ENCODE assay signal across 17 cellular contexts in the genomic region with DNA sequence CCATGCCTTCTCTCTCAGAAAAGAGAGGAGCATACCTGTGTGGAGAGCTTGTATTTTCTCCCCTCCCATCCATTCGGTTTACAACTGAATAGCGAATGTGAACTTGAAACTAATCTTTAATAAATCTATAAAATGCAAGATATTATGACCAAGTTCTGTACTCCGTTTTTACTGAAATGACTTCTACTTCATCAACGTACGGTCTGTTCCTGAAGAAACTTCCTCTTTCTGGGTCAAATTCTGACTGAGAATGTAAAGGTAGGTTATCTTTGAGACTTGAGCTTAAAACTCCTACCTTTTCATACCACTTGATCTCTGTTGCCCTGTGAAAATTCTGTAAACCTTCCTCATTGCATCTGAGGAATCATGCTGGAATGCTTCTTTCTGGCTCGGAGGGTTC. TPM values are rescaled to one million over a fixed set of nuclear protein-coding genes. Genes with fewer than 3 reads are reported as not detected.
DNase-seq lines count a peak whose midpoint lies in the region; ATAC-seq, FAIRE-seq and TF ChIP-seq lines count a peak whose summit lies in the region.
"Had no signal": no experiment of that assay in that cellular context is flagged by ENCODE, and none has a peak within 500 bp of the region (broad histone marks: within the 10 kb centered on the region; RNA-seq: fewer than 3 reads in every experiment).

No MANE protein-coding gene starts in this region.

- no peak for TF ChIP-seq POLR2A in GM18505 (IDR thresholded peaks at IDR 0.05; ENCODE audit: borderline replicate concordance, extremely low read depth, insufficient read depth, insufficient read length)
- TF ChIP-seq POLR2A in GM12878 (IDR thresholded peaks at IDR 0.05; ENCODE audit: low read depth, low read length): no peak

- POLR2A ChIA-PET in GM12878 (lab: Charles Lee): no interaction called here

- H3K4me3 ChIP-seq in GM12878: no peak overlapping the region; the same call in 1 of the 2 replicates
- no peak overlapping the region for H3K4me3 ChIP-seq in MG63
- no peak overlapping the region for H3K4me3 ChIP-seq in heart right ventricle
- H3K4me3 ChIP-seq: K562, skin epidermis had no signal

- no peaks in the 10 kb centered on the region for H3K27me3 Mint-ChIP-seq in stimulated activated naive CD8-positive, alpha-beta T cell treated with anti-CD3 and anti-CD28 coated beads, Interleukin-15, amount 100 ng/mL, for 72 hours
- H3K27me3 Mint-ChIP-seq: activated naive CD8-positive, alpha-beta T cell treated with anti-CD3 and anti-CD28 coated beads, Interleukin-2, amount 50 U/mL, for 24 hours had no signal

- CTCF ChIA-PET in GM12878 (lab: Yijun Ruan, JAX): interaction anchor here (0.7 to 2.0 kb wide), 6 partner anchors 10 to 69 kb away, joined by 3 to 5 read pairs (median 3); no protein-coding TSS in a partner anchor

- peak overlapping the region; percentile 70 for H3K4me2 ChIP-seq in GM12878 (ENCODE audit: control insufficient read depth, insufficient read depth)

- H3K4me1 ChIP-seq in GM12878 (ENCODE audit: control insufficient read depth, insufficient read depth, low read length): peaks cover 13% of the 10 kb centered on the region
- H3K4me1 ChIP-seq in heart right ventricle: peaks cover 0 to 47% (median 29%) of the 10 kb centered on the region in 9 donors

- H3K4me1 Mint-ChIP-seq in stimulated activated naive CD8-positive, alpha-beta T cell treated with anti-CD3 and anti-CD28 coated beads, Interleukin-15, amount 100 ng/mL, for 72 hours: peaks cover 9% of the 10 kb centered on the region

- TF ChIP-seq CTCF in GM12878 (IDR thresholded peaks at IDR 0.05 in 2 of 3, conservative IDR thresholded peaks at IDR 0.05 in 1 of 3; ENCODE audit: control insufficient read depth in 2 of 3, extremely low read depth in 1 of 3, insufficient read depth in 1 of 3, low read depth in 3 of 3, low read length in 3 of 3) (no peak), heart right ventricle (IDR thresholded peaks at IDR 0.05) (no peak)

- no TSS peak for BruUV-seq in GM12878 (replicated peaks; lab: Mats Ljungman, UMichigan)

- 0 out of 4 replicates have a peak, but pooled peaks of 1 of the 2 experiments have one; percentile 19 for TF ChIP-seq EP300 in GM12878 (IDR thresholded peaks at IDR 0.05; ENCODE audit: borderline replicate concordance in 1 of 2, control insufficient read depth in 1 of 2, low read depth in 2 of 2, low read length in 2 of 2)

- no peak for FAIRE-seq in GM12878 (lab: Jason Lieb, UNC)

- no peaks in the 10 kb centered on the region for H3K9me3 Mint-ChIP-seq in stimulated activated naive CD8-positive, alpha-beta T cell treated with anti-CD3 and anti-CD28 coated beads, Interleukin-15, amount 100 ng/mL, for 72 hours
- H3K9me3 Mint-ChIP-seq: activated naive CD8-positive, alpha-beta T cell treated with anti-CD3 and anti-CD28 coated beads, Interleukin-2, amount 50 U/mL, for 24 hours; neural crest cell had no signal

- H3K36me3 ChIP-seq in GM12878 (ENCODE audit: control insufficient read depth in 2 of 2, insufficient read depth in 2 of 2, low read length in 1 of 2): no peaks in the 10 kb centered on the region; a peak in 1 of 4 replicates
- H3K36me3 ChIP-seq in MG63: peaks cover 11% of the 10 kb centered on the region
- peaks cover 0 to 24% (median 6%) of the 10 kb centered on the region in 9 donors for H3K36me3 ChIP-seq in heart right ventricle

- intact Hi-C loops in GM12878 (cut with micrococcal nuclease; ENCODE audit: unreplicated experiment): loop anchor here (10.0 kb wide), 1 partner anchor 397 kb away; no protein-coding TSS in a partner anchor
- intact Hi-C loops in heart right ventricle (cut with DNase I): loop anchor here in 3 of 10 donors (10.0 kb wide), 2 partner anchors 53 to 97 kb away; partner anchors contain the start of gene TMEM245 (in 2 of the 3)

- H3K27ac Mint-ChIP-seq in stimulated activated naive CD8-positive, alpha-beta T cell treated with anti-CD3 and anti-CD28 coated beads, Interleukin-15, amount 100 ng/mL, for 72 hours: peak overlapping the region in 1 of 2 donors; percentile 90
- H3K27ac Mint-ChIP-seq: activated naive CD8-positive, alpha-beta T cell treated with anti-CD3 and anti-CD28 coated beads, Interleukin-2, amount 50 U/mL, for 24 hours had no signal

- H3K27me3 ChIP-seq in GM12878 (replicated peaks in 1 of 2; ENCODE audit: control insufficient read depth in 2 of 2, insufficient read depth in 2 of 2, low read length in 1 of 2) (no peaks in the 10 kb centered on the region), MG63 (no peaks in the 10 kb centered on the region), heart right ventricle (no peaks in the 10 kb centered on the region)

- DNase-seq in GM12878 (ENCODE audit: low read depth, low spot score) (no peak), MG63 (no peak), heart right ventricle (no peak), DMS 273 treated with DMSO at 0.1 percent for 48 hours (lab: John Stamatoyannopoulos, UW) (no peak)
- no peak for DNase-seq in stimulated activated naive CD8-positive, alpha-beta T cell treated with anti-CD3 and anti-CD28 coated beads, Interleukin-15, amount 100 ng/mL, for 72 hours
- DNase-seq: activated naive CD8-positive, alpha-beta T cell treated with anti-CD3 and anti-CD28 coated beads, Interleukin-2, amount 50 U/mL, for 24 hours; hippocampal formation; NCI-H146; NCI-H526 had no signal

- peaks cover 2% of the 10 kb centered on the region; the same call in 1 of the 2 replicates for H3K79me2 ChIP-seq in GM12878 (ENCODE audit: control insufficient read depth, insufficient read depth, low read length)

- under 1% methylated on average over 6 of the region's 6 CpGs for WGBS in GM12878 (ENCODE audit: insufficient coverage, insufficient replicate concordance, low lambda C conversion rate, missing lambda C conversion rate)
- 88 to 91% methylated on average over 6 of the region's 6 CpGs for WGBS in heart right ventricle, 2 donors

- H3K9ac ChIP-seq in GM12878 (ENCODE audit: control insufficient read depth, insufficient read depth, low read length): 0 out of 2 replicates have a peak overlapping the region, but pooled peaks have one; percentile 15

- peak overlapping the region; percentile 24 for H2AFZ ChIP-seq in GM12878 (ENCODE audit: control insufficient read depth, low read depth, low read length)

- TF ChIP-seq RAD21 in GM12878 (IDR thresholded peaks at IDR 0.05; ENCODE audit: insufficient read depth, low read depth, low read length): no peak

- RAD21 ChIA-PET in GM12878 (lab: Charles Lee; ENCODE audit: unreplicated experiment): interaction anchor here (0.8 to 1.5 kb wide), 5 partner anchors 35 to 394 kb away, joined by 3 read pairs; no protein-coding TSS in a partner anchor

- peak overlapping the region; percentile 27; the same call in 1 of the 2 replicates for H3K27ac ChIP-seq in GM12878 (ENCODE audit: control insufficient read depth, insufficient read depth)
- H3K27ac ChIP-seq in heart right ventricle: peak overlapping the region in 1 of 10 donors; percentile 16
- H3K27ac ChIP-seq: C4-2B, skin epidermis had no signal

- SMC1A ChIA-PET in GM12878 (lab: Charles Lee; ENCODE audit: uncharacterized antibody, unreplicated experiment): interaction anchor here (0.7 to 2.2 kb wide), 9 partner anchors 9 to 442 kb away, joined by 3 to 6 read pairs (median 3); partner anchors contain the start of gene TMEM245

- no peaks in the 10 kb centered on the region for H4K20me1 ChIP-seq in GM12878 (ENCODE audit: control insufficient read depth, insufficient read depth)

- in situ Hi-C loops in GM12878 (cut with MboI): loop anchor here (5.0 kb wide), 1 partner anchor 50 kb away; no protein-coding TSS in a partner anchor

- ATAC-seq in GM18505 (IDR thresholded peaks at IDR 0.05; ENCODE audit: unreplicated experiment): peak; percentile 30
- ATAC-seq in GM19463 (IDR thresholded peaks at IDR 0.05; ENCODE audit: unreplicated experiment): peak; percentile 33
- ATAC-seq in HG02938 (IDR thresholded peaks at IDR 0.05; ENCODE audit: unreplicated experiment): peak; percentile 42
- peak; percentile 20 for ATAC-seq in GM12878
- ATAC-seq in heart right ventricle: no peak
- ATAC-seq in stimulated activated naive CD8-positive, alpha-beta T cell treated with anti-CD3 and anti-CD28 coated beads, Interleukin-15, amount 100 ng/mL, for 72 hours: no peak
- ATAC-seq: activated naive CD8-positive, alpha-beta T cell treated with anti-CD3 and anti-CD28 coated beads, Interleukin-2, amount 50 U/mL, for 24 hours; K562; Right ventricle myocardium inferior had no signal

- no peaks in the 10 kb centered on the region for H3K9me3 ChIP-seq in GM12878 (replicated peaks; ENCODE audit: control insufficient read depth, insufficient read depth, low read length)
- H3K9me3 ChIP-seq in MG63: no peaks in the 10 kb centered on the region
- no peaks in the 10 kb centered on the region for H3K9me3 ChIP-seq in heart right ventricle

- H3K4me3 Mint-ChIP-seq in stimulated activated naive CD8-positive, alpha-beta T cell treated with anti-CD3 and anti-CD28 coated beads, Interleukin-15, amount 100 ng/mL, for 72 hours: no peak overlapping the region
- H3K4me3 Mint-ChIP-seq: activated naive CD8-positive, alpha-beta T cell treated with anti-CD3 and anti-CD28 coated beads, Interleukin-2, amount 50 U/mL, for 24 hours; neural crest cell had no signal

TF ChIP-seq in GM12878, 131 proteins besides CTCF, POLR2A, EP300 and RAD21 (continues in another document):
- TF ChIP-seq ZZZ3 (IDR thresholded peaks at IDR 0.05; ENCODE audit: control insufficient read depth, insufficient read length, low read depth): no peak
- TF ChIP-seq CREM (IDR thresholded peaks at IDR 0.05; ENCODE audit: low read depth): peak; percentile 55

RNA-seq across cellular contexts. Expression of gene CTNNAL1, which starts 4.2 kb away (rescaled TPM):
- 5.9 and 6.6 TPM in 2 replicates for total RNA-seq in GM12878 (2013; cell fraction: nucleolus; rRNA removed)
- total RNA-seq in GM12878 (2014; rRNA removed) (34.5 and 46.3 TPM in 2 replicates), GM12878 (2014; rRNA removed; fragmentation: Illumina TruSeq; extraction: Trizol) (56.8 and 61.5 TPM in 2 replicates), GM12878 (2021) (41.9 and 43.4 TPM in 2 replicates), heart right ventricle (10 to 100 TPM; 48.5 to 75.4 (median 63.2) TPM)
- 14.5 TPM for polyA plus RNA-seq in GM12878 (2011; ENCODE audit: low read depth)
- polyA plus RNA-seq in GM12878 (2011; rRNA removed) (16.3 and 26.1 TPM in 2 replicates), GM12878 (2014; fragmentation: Illumina TruSeq; extraction: Trizol) (53.8 and 54.9 TPM in 2 replicates), GM12878 (2014; fragmentation: Nextera tagmentation; extraction: Ambion mirVana) (10 to 100 TPM; 27.2 to 48.4 TPM), GM12878 (2014; rRNA removed) (23.8 and 27.6 TPM in 2 replicates), GM12878 (2016; fragmentation: Nextera tagmentation; extraction: Ambion mirVana) (10 to 100 TPM; 77.5 to 82.5 TPM), heart right ventricle (100 to 1,000 TPM in 1 of 2 donors, 10 to 100 TPM in 1; 42.7 to 115 TPM)
- 6.6 and 8.1 TPM in 2 replicates for polyA plus RNA-seq in GM12878 (2011; cell fraction: cytosol; rRNA removed)
- polyA plus RNA-seq in GM12878 (2011; cell fraction: nucleus; rRNA removed): 4.0 and 4.6 TPM in 2 replicates
- polyA plus RNA-seq in GM12878 (2012): 18.2 and 20.3 TPM in 2 replicates
- 4.7 and 6.1 TPM in 2 replicates for polyA minus RNA-seq in GM12878 (2011; rRNA and poly(A)+ RNA removed)
- 4.7 and 6.7 TPM in 2 replicates for polyA minus RNA-seq in GM12878 (2011; cell fraction: cytosol; rRNA and poly(A)+ RNA removed)
- 2.2 and 3.0 TPM in 2 replicates for polyA minus RNA-seq in GM12878 (2011; cell fraction: nucleus; rRNA and poly(A)+ RNA removed)
- 84.5 and 157 TPM in 2 replicates for total RNA-seq in MG63 (2014; rRNA removed; shearing (Covaris generic); ENCODE audit: low replicate concordance)

Comparison
In these comparisons a context has a peak if more than half of its experiments do, and no peak if none do; other contexts are left out.
1. ATAC-seq: peak in GM18505 (single experiment), GM19463 (single experiment), HG02938 (single experiment) and GM12878 (single experiment); none in heart right ventricle (0 of 8) and stimulated activated naive CD8-positive, alpha-beta T cell treated with anti-CD3 and anti-CD28 coated beads, Interleukin-15, amount 100 ng/mL, for 72 hours (single experiment).